Comparison of ENCODE assay signal across 8 cellular contexts in the genomic region with DNA sequence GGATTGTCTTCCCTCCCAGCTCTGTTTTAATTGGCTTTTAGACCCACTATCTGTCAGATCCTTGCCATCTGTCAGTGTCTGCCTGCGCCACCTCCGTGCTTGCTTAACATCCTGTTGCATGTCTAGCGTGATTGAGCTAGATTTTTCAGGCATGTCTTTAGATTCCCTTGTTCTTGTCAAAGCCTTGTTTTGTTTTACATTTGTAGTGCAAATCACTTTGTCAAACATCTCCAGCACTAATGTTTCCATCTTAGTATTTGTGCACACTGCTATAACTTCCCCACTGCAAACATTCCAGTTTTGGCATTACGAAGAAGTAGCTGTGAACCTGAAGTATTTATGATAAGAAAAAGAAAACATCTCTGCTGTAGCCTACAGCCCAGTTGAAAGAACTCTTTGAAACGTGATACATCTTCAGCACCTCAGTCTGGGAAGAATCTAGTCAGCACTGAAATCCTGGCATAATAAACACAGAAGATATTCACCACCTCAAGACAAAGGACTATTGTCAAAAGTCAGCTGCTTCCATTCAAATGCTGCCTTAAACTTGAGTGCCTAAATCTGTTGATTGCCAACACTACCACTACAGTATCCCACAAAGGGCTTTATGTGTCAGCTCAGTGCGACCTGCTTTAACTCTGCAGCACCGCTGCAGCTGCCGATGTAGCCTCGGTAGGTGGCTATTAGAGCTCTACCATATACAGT.
DNase-seq lines count a peak whose midpoint lies in the region; ATAC-seq and TF ChIP-seq lines count a peak whose summit lies in the region.

No MANE protein-coding gene starts in this region.

- WGBS in SK-N-SH (ENCODE audit: low lambda C conversion rate) = 75% methylated on average over 9 of the region's 9 CpGs
- 36 to 58% (median 45%) methylated on average over 9 of the region's 9 CpGs for WGBS in heart left ventricle, 4 donors
- 68 to 71% methylated on average over 9 of the region's 9 CpGs for WGBS in aorta, 2 donors

- peak; percentile 60 for DNase-seq in Jurkat, Clone E6-1 (ENCODE audit: low read depth, low spot score)
- DNase-seq in SK-N-SH (peak; percentile 22), heart left ventricle (peak in 2 of 5 donors; percentile 51 to 58), aorta (no peak)
- DNase-seq in CD8-positive, alpha-beta T cell = no peak
- no peak for DNase-seq in stimulated activated effector memory CD8-positive, alpha-beta T cell treated with anti-CD3 and anti-CD28 coated beads, Interleukin-12 subunit alpha, Interleukin-12 subunit beta, amount 100 ng/mL, for 72 hours (ENCODE audit: low spot score in 2 of 2)

- POLR2A ChIA-PET in SK-N-SH (lab: Yijun Ruan, JAX) = no interaction called here
- POLR2A ChIA-PET in CD8-positive, alpha-beta T cell (lab: Charles Lee) = no interaction called here

- peak overlapping the region; percentile 37 to 58 for H3K27ac ChIP-seq in SK-N-SH (ENCODE audit: low read depth in 2 of 2, low read length in 1 of 2)
- H3K27ac ChIP-seq in heart left ventricle = peak overlapping the region; percentile 38 to 72 (median 64)
- H3K27ac ChIP-seq in skin epidermis = peak overlapping the region in 12 of 21 experiments; percentile 4 to 66 (median 32)
- no peak overlapping the region for H3K27ac ChIP-seq in aorta (ENCODE audit: low read depth in 1 of 2, low read length in 2 of 2)
- H3K27ac ChIP-seq in CD8-positive, alpha-beta T cell (ENCODE audit: low read depth, low read length) = no peak overlapping the region

- H3K4me1 ChIP-seq in SK-N-SH (ENCODE audit: control insufficient read depth in 1 of 2, insufficient read depth in 2 of 2, low read depth in 1 of 2, low read length in 1 of 2) (peaks cover 22 to 36% of the 10 kb centered on the region in 2 experiments), heart left ventricle (peaks cover 15 to 45% (median 35%) of the 10 kb centered on the region in 12 donors), aorta (ENCODE audit: control insufficient read depth in 1 of 2, insufficient read depth in 2 of 2, low read length in 2 of 2) (no peaks in the 10 kb centered on the region)
- no peaks in the 10 kb centered on the region for H3K4me1 ChIP-seq in CD8-positive, alpha-beta T cell (ENCODE audit: insufficient read depth, low read length)

- CTCF ChIA-PET in SK-N-SH (lab: Yijun Ruan, JAX) = interaction anchor here (1.0 to 1.3 kb wide), 4 partner anchors 19 to 116 kb away, joined by 3 to 4 read pairs (median 4); no protein-coding TSS in a partner anchor
- CTCF ChIA-PET in CD8-positive, alpha-beta T cell (lab: Charles Lee) = no interaction called here

- peaks cover 50 to 51% of the 10 kb centered on the region in 2 experiments for H3K36me3 ChIP-seq in SK-N-SH (replicated peaks in 1 of 2; ENCODE audit: control insufficient read depth in 1 of 2, insufficient read depth in 2 of 2, low read length in 1 of 2)
- H3K36me3 ChIP-seq in heart left ventricle = peaks cover 0 to 36% (median 19%) of the 10 kb centered on the region in 9 donors
- H3K36me3 ChIP-seq in aorta (ENCODE audit: control insufficient read depth in 1 of 2, insufficient read depth in 2 of 2, low read length in 1 of 2) = no peaks in the 10 kb centered on the region
- H3K36me3 ChIP-seq in CD8-positive, alpha-beta T cell (ENCODE audit: insufficient read depth, low read length) = no peaks in the 10 kb centered on the region

- no peak overlapping the region for H3K9ac ChIP-seq in SK-N-SH

- no peak for TF ChIP-seq RAD21 in SK-N-SH (IDR thresholded peaks at IDR 0.05; ENCODE audit: low read length)

- no peaks in the 10 kb centered on the region for H3K9me3 ChIP-seq in SK-N-SH
- H3K9me3 ChIP-seq in heart left ventricle = no peaks in the 10 kb centered on the region
- H3K9me3 ChIP-seq in aorta (ENCODE audit: control insufficient read depth, low read length) = no peaks in the 10 kb centered on the region
- H3K9me3 ChIP-seq in CD8-positive, alpha-beta T cell (ENCODE audit: low read length) = no peaks in the 10 kb centered on the region

- H3K4me3 Mint-ChIP-seq in CD8-positive, alpha-beta T cell = no peak overlapping the region
- H3K4me3 Mint-ChIP-seq in stimulated activated effector memory CD8-positive, alpha-beta T cell treated with anti-CD3 and anti-CD28 coated beads, Interleukin-12 subunit alpha, Interleukin-12 subunit beta, amount 100 ng/mL, for 72 hours = no peak overlapping the region

- ATAC-seq in heart left ventricle = peak; percentile 38 to 64 (median 48)
- ATAC-seq in HG02571 (IDR thresholded peaks at IDR 0.05; ENCODE audit: unreplicated experiment) = no peak
- ATAC-seq in aorta (ENCODE audit: low FRiP score) = no peak
- ATAC-seq in CD8-positive, alpha-beta T cell = no peak
- no peak for ATAC-seq in stimulated activated effector memory CD8-positive, alpha-beta T cell treated with anti-CD3 and anti-CD28 coated beads, Interleukin-12 subunit alpha, Interleukin-12 subunit beta, amount 100 ng/mL, for 72 hours

- H4K20me1 ChIP-seq in SK-N-SH (ENCODE audit: insufficient read depth) = no peaks in the 10 kb centered on the region

- no peaks in the 10 kb centered on the region for H3K27me3 ChIP-seq in SK-N-SH (ENCODE audit: insufficient read depth)
- no peaks in the 10 kb centered on the region for H3K27me3 ChIP-seq in heart left ventricle
- H3K27me3 ChIP-seq in aorta (ENCODE audit: control insufficient read depth in 1 of 2, insufficient read depth in 2 of 2, low read length in 1 of 2) = no peaks in the 10 kb centered on the region
- no peaks in the 10 kb centered on the region for H3K27me3 ChIP-seq in CD8-positive, alpha-beta T cell (ENCODE audit: insufficient read depth, low read length)

- no peaks in the 10 kb centered on the region; the same call in 1 of the 2 replicates for H3K79me2 ChIP-seq in SK-N-SH (ENCODE audit: insufficient read depth)

- no peak overlapping the region for H3K4me3 ChIP-seq in Jurkat, Clone E6-1 (ENCODE audit: low read length)
- no peak overlapping the region for H3K4me3 ChIP-seq in SK-N-SH (ENCODE audit: low read depth in 2 of 2, low read length in 1 of 2)
- no peak overlapping the region for H3K4me3 ChIP-seq in heart left ventricle
- H3K4me3 ChIP-seq in skin epidermis = no peak overlapping the region
- no peak overlapping the region for H3K4me3 ChIP-seq in aorta (ENCODE audit: low read length in 2 of 2)
- H3K4me3 ChIP-seq in CD8-positive, alpha-beta T cell (ENCODE audit: low read depth, low read length) = no peak overlapping the region

- no peak overlapping the region for H2AFZ ChIP-seq in SK-N-SH (ENCODE audit: low read depth)

- H3K4me2 ChIP-seq in SK-N-SH = 0 out of 2 replicates have a peak overlapping the region, but pooled peaks have one; percentile 25

- no peak overlapping the region for H3K27ac Mint-ChIP-seq in CD8-positive, alpha-beta T cell
- no peak overlapping the region for H3K27ac Mint-ChIP-seq in stimulated activated effector memory CD8-positive, alpha-beta T cell treated with anti-CD3 and anti-CD28 coated beads, Interleukin-12 subunit alpha, Interleukin-12 subunit beta, amount 100 ng/mL, for 72 hours

- H3K27me3 Mint-ChIP-seq in CD8-positive, alpha-beta T cell (ENCODE audit: low read depth) = peaks cover 3% of the 10 kb centered on the region

- H3K9me3 Mint-ChIP-seq in CD8-positive, alpha-beta T cell = no peaks in the 10 kb centered on the region
- no peaks in the 10 kb centered on the region for H3K9me3 Mint-ChIP-seq in stimulated activated effector memory CD8-positive, alpha-beta T cell treated with anti-CD3 and anti-CD28 coated beads, Interleukin-12 subunit alpha, Interleukin-12 subunit beta, amount 100 ng/mL, for 72 hours

- H3K4me1 Mint-ChIP-seq in CD8-positive, alpha-beta T cell (ENCODE audit: low read depth) = peaks cover 9% of the 10 kb centered on the region
- H3K4me1 Mint-ChIP-seq in stimulated activated effector memory CD8-positive, alpha-beta T cell treated with anti-CD3 and anti-CD28 coated beads, Interleukin-12 subunit alpha, Interleukin-12 subunit beta, amount 100 ng/mL, for 72 hours = no peaks in the 10 kb centered on the region

- H3K9me2 ChIP-seq in SK-N-SH = no peaks in the 10 kb centered on the region

- TF ChIP-seq EP300 in SK-N-SH (IDR thresholded peaks at IDR 0.05; ENCODE audit: borderline replicate concordance in 1 of 2, low read depth in 1 of 2, low read length in 1 of 2) = no peak

- intact Hi-C loops in heart left ventricle (cut with DNase I) (loop anchor here in 6 of 10 donors (5.0 to 10.0 kb wide), 6 partner anchors 64 to 294 kb away; partner anchors contain the start of genes FNBP1L (in 5 of the 6) and DR1 (in 1 of the 6)), aorta (cut with DNase I) (no loop called here)
- intact Hi-C loops in CD8-positive, alpha-beta T cell (cut with DNase I, micrococcal nuclease) = no loop called here

- TF ChIP-seq CTCF in SK-N-SH (IDR thresholded peaks at IDR 0.05) (no peak), heart left ventricle (IDR thresholded peaks at IDR 0.05) (no peak)
- TF ChIP-seq CTCF in CD8-positive, alpha-beta T cell (IDR thresholded peaks at IDR 0.05) = no peak

- peaks cover 46% of the 10 kb centered on the region for H3F3A ChIP-seq in SK-N-SH (replicated peaks; ENCODE audit: insufficient read depth)

- no peaks in the 10 kb centered on the region for H3K36me3 Mint-ChIP-seq in CD8-positive, alpha-beta T cell
- no peaks in the 10 kb centered on the region for H3K36me3 Mint-ChIP-seq in stimulated activated effector memory CD8-positive, alpha-beta T cell treated with anti-CD3 and anti-CD28 coated beads, Interleukin-12 subunit alpha, Interleukin-12 subunit beta, amount 100 ng/mL, for 72 hours

- no peak for TF ChIP-seq POLR2A in heart left ventricle (IDR thresholded peaks at IDR 0.05)

TF ChIP-seq in SK-N-SH, 30 proteins besides CTCF, POLR2A, EP300 and RAD21 (continues in another document):
- TF ChIP-seq USF2 (IDR thresholded peaks at IDR 0.05; ENCODE audit: borderline replicate concordance, low read depth, low read length) (no peak), MXI1 (IDR thresholded peaks at IDR 0.05; ENCODE audit: low read depth, low read length) (peak; percentile 52; the same call in 1 of the 2 replicates), EZH2phosphoT487 (IDR thresholded peaks at IDR 0.05; ENCODE audit: borderline replicate concordance, low read depth) (no peak), FOXJ3 (CRISPR knock-in tag; IDR thresholded peaks at IDR 0.05) (no peak), GATA2 (CRISPR knock-in tag; IDR thresholded peaks at IDR 0.05) (peak; percentile 51)

Comparison
In these comparisons a context has a peak if more than half of its experiments do, and no peak if none do; other contexts are left out.
1. DNase-seq: peak in Jurkat, Clone E6-1 (single experiment) and SK-N-SH (single experiment); none in aorta (0 of 2), CD8-positive, alpha-beta T cell (0 of 7) and stimulated activated effector memory CD8-positive, alpha-beta T cell treated with anti-CD3 and anti-CD28 coated beads, Interleukin-12 subunit alpha, Interleukin-12 subunit beta, amount 100 ng/mL, for 72 hours (0 of 2).
2. H3K27ac ChIP-seq: peak in SK-N-SH (2 of 2), heart left ventricle (12 of 12) and skin epidermis (12 of 21); none in aorta (0 of 2) and CD8-positive, alpha-beta T cell (single experiment).
3. ATAC-seq: peak in heart left ventricle (4 of 4); none in HG02571 (single experiment), aorta (single experiment), CD8-positive, alpha-beta T cell (single experiment) and stimulated activated effector memory CD8-positive, alpha-beta T cell treated with anti-CD3 and anti-CD28 coated beads, Interleukin-12 subunit alpha, Interleukin-12 subunit beta, amount 100 ng/mL, for 72 hours (single experiment).
4. intact Hi-C loops: an anchor here in heart left ventricle (5.0 to 10.0 kb wide); none called in aorta and CD8-positive, alpha-beta T cell.